8 cellular contexts compared by ENCODE assay signal in the genomic region with DNA sequence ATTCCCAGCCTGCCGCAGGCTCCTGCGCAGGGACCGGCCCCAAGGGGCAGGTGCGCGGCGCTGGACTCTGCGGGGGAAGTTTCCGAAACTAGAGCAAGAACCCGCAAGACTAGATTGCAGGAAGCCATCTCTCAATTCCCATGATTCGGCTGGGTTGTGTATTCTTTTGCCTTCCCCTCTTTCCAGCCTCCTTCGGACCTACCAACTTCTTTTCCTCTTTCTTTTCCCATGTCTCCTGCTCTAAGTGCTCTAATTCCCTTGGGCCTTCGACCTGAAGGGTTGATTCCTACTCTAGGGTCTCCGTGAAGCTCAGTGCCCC. TPM values are rescaled to one million over a fixed set of nuclear protein-coding genes. Genes with fewer than 3 reads are reported as not detected.
DNase-seq lines count a peak whose midpoint lies in the region; TF ChIP-seq lines count a peak whose summit lies in the region.

No MANE protein-coding gene starts in this region.

- H3K4me3 ChIP-seq in BJ (ENCODE audit: low read depth, low read length) (peak overlapping the region; percentile 67), PC-9 (peak overlapping the region; percentile 61), endodermal cell (ENCODE audit: low read length) (peak overlapping the region; percentile 83), OCI-LY7 (ENCODE audit: low read depth, low read length, poor library complexity, severe bottlenecking) (no peak overlapping the region)

- peaks cover 4% of the 10 kb centered on the region for H3K27me3 Mint-ChIP-seq in endodermal cell (ENCODE audit: insufficient read depth)
- no peaks in the 10 kb centered on the region for H3K27me3 Mint-ChIP-seq in neural crest cell (ENCODE audit: low read depth)

- intact Hi-C loops in PC-9 (cut with micrococcal nuclease; ENCODE audit: unreplicated experiment) = loop anchor here (1.0 to 5.0 kb wide), 2 partner anchors 18 to 63 kb away; a partner anchor contains a TSS
- intact Hi-C loops in OCI-LY7 (cut with micrococcal nuclease; ENCODE audit: unreplicated experiment) = no loop called here

- H3K36me3 ChIP-seq in BJ (ENCODE audit: control insufficient read depth, insufficient read depth, low read length) (no peaks in the 10 kb centered on the region), PC-9 (ENCODE audit: low read depth) (no peaks in the 10 kb centered on the region), endodermal cell (ENCODE audit: control insufficient read depth, insufficient read depth, low read length) (no peaks in the 10 kb centered on the region), OCI-LY7 (ENCODE audit: insufficient read depth, low read length) (no peaks in the 10 kb centered on the region)

- H2AFZ ChIP-seq in PC-9 (peak overlapping the region; percentile 94), OCI-LY7 (ENCODE audit: low read length) (no peak overlapping the region)

- CTCF ChIA-PET in BJ (lab: Yijun Ruan, JAX) = interaction anchor here (0.7 kb wide), 1 partner anchor 28 kb away, joined by 3 read pairs; no protein-coding TSS in a partner anchor
- CTCF ChIA-PET in PC-9 (lab: Charles Lee) = no interaction called here
- CTCF ChIA-PET in OCI-LY7 (lab: Charles Lee; ENCODE audit: unreplicated experiment) = no interaction called here

- H4K20me1 ChIP-seq in PC-9 (ENCODE audit: insufficient read depth) (no peaks in the 10 kb centered on the region), OCI-LY7 (ENCODE audit: insufficient read depth, low read length) (no peaks in the 10 kb centered on the region)

- H3K9me3 ChIP-seq in PC-9 (ENCODE audit: insufficient read depth, low read depth) (no peaks in the 10 kb centered on the region), endodermal cell (ENCODE audit: control insufficient read depth, low read length) (no peaks in the 10 kb centered on the region), OCI-LY7 (ENCODE audit: low read length) (no peaks in the 10 kb centered on the region)

- H3K9me3 Mint-ChIP-seq in endodermal cell (peaks cover 63% of the 10 kb centered on the region), neural crest cell (no peaks in the 10 kb centered on the region)

- H3K4me2 ChIP-seq in PC-9 (peak overlapping the region; percentile 87), OCI-LY7 (ENCODE audit: low read length) (no peak overlapping the region)

- peaks cover 4% of the 10 kb centered on the region for H3K4me1 Mint-ChIP-seq in endodermal cell
- H3K4me1 Mint-ChIP-seq in neural crest cell = peaks cover 16% of the 10 kb centered on the region

- H3K4me3 Mint-ChIP-seq in endodermal cell (peak overlapping the region; percentile 79), neural crest cell (peak overlapping the region; percentile 97)

- POLR2A ChIA-PET in BJ (lab: Charles Lee) = no interaction called here
- POLR2A ChIA-PET in PC-9 (lab: Charles Lee; ENCODE audit: unreplicated experiment) = no interaction called here
- POLR2A ChIA-PET in OCI-LY7 (lab: Charles Lee) = no interaction called here

- H3K9me2 ChIP-seq in PC-9 (ENCODE audit: insufficient read depth) (no peaks in the 10 kb centered on the region), OCI-LY7 (ENCODE audit: insufficient read depth, low read length) (no peaks in the 10 kb centered on the region)

- peaks cover 17% of the 10 kb centered on the region for H3F3A ChIP-seq in PC-9 (ENCODE audit: insufficient read depth, low read depth)

- H3K9ac ChIP-seq in endodermal cell (ENCODE audit: extremely low read depth, low read length, poor library complexity, severe bottlenecking) = no peak overlapping the region

- H3K4me1 ChIP-seq in PC-9 (replicated peaks; ENCODE audit: insufficient read depth) = peaks cover 38% of the 10 kb centered on the region
- H3K4me1 ChIP-seq in endodermal cell (ENCODE audit: control insufficient read depth, insufficient read depth, low read length) = no peaks in the 10 kb centered on the region
- H3K4me1 ChIP-seq in OCI-LY7 (ENCODE audit: insufficient read depth, low read length, poor library complexity, severe bottlenecking) = no peaks in the 10 kb centered on the region

- H3K79me2 ChIP-seq in PC-9 (ENCODE audit: low read depth) (peaks cover 5% of the 10 kb centered on the region; the same call in 1 of the 2 replicates), OCI-LY7 (ENCODE audit: insufficient read depth, low read depth, low read length) (no peaks in the 10 kb centered on the region)

- no peaks in the 10 kb centered on the region for H3K36me3 Mint-ChIP-seq in endodermal cell (ENCODE audit: low read depth)
- peaks cover 5% of the 10 kb centered on the region for H3K36me3 Mint-ChIP-seq in neural crest cell (ENCODE audit: low read depth)

- H3K27me3 ChIP-seq in BJ (ENCODE audit: control insufficient read depth, insufficient read depth, low read length) = no peaks in the 10 kb centered on the region
- no peaks in the 10 kb centered on the region for H3K27me3 ChIP-seq in PC-9 (ENCODE audit: insufficient read depth, low read depth)
- no peaks in the 10 kb centered on the region for H3K27me3 ChIP-seq in endodermal cell (ENCODE audit: control insufficient read depth, insufficient read depth, low read length, poor library complexity, severe bottlenecking)

- 0 to 4% methylated on average over 8 to 13 of the region's 13 CpGs for WGBS in endodermal cell (ENCODE audit: insufficient coverage in 1 of 2, insufficient read length in 1 of 2), 2 experiments

- no peak overlapping the region for H3K27ac Mint-ChIP-seq in endodermal cell
- H3K27ac Mint-ChIP-seq in neural crest cell (ENCODE audit: unreplicated experiment) = peak overlapping the region; percentile 58

- TF ChIP-seq CTCF in BJ (IDR thresholded peaks at IDR 0.05; ENCODE audit: insufficient read depth, low read depth, low read length) (no peak), PC-9 (conservative IDR thresholded peaks at IDR 0.05) (no peak), endodermal cell (conservative IDR thresholded peaks at IDR 0.05) (no peak), neural crest cell (conservative IDR thresholded peaks at IDR 0.05) (no peak), OCI-LY7 (conservative IDR thresholded peaks at IDR 0.05; ENCODE audit: low read length) (no peak)

- BruUV-seq in PC-9 (replicated peaks; lab: Mats Ljungman, UMichigan) (no TSS peak), OCI-LY7 (replicated peaks; lab: Mats Ljungman, UMichigan) (no TSS peak)

- DNase-seq in BJ (ENCODE audit: low read depth) (no peak), PC-9 (no peak), endodermal cell (no peak), neural crest cell (ENCODE audit: low read depth, low spot score) (peak; percentile 1), HuH-7 (ENCODE audit: low spot score) (no peak), OCI-LY7 (ENCODE audit: low spot score) (no peak), MV-4-11 (lab: John Stamatoyannopoulos, UW) (no peak)
- DNase-seq in effector CD8-positive, alpha-beta T cell (lab: John Stamatoyannopoulos, UW) = no peak

- H3K27ac ChIP-seq in PC-9 = peak overlapping the region; percentile 58
- no peak overlapping the region for H3K27ac ChIP-seq in endodermal cell (ENCODE audit: low read depth, low read length)
- H3K27ac ChIP-seq in OCI-LY7 (ENCODE audit: low read depth, low read length, poor library complexity, severe bottlenecking) = no peak overlapping the region

RNA-seq across cellular contexts. Expression of a gene that starts 0.6 kb away (rescaled TPM):
- polyA plus RNA-seq in BJ (2011; rRNA removed) = 4.0 and 5.9 TPM in 2 replicates
- polyA minus RNA-seq in BJ (2011; rRNA and poly(A)+ RNA removed) = 4.8 and 6.6 TPM in 2 replicates
- total RNA-seq in PC-9 (2021) (9.3 and 11.6 TPM in 2 replicates), endodermal cell (1 to 10 TPM; 2.9 to 5.0 TPM), neural crest cell (8.3 and 9.4 TPM in 2 replicates), OCI-LY7 (2022) (not detected in 2 replicates)
- polyA plus RNA-seq in endodermal cell (2013, experiment 1 of 2) = 3.7 TPM
- 4.8 TPM for polyA plus RNA-seq in endodermal cell (2013, experiment 2 of 2)
- total RNA-seq in OCI-LY7 (2014; rRNA removed; shearing (Covaris generic)) = not detected in 2 replicates
